In the genomic region with DNA sequence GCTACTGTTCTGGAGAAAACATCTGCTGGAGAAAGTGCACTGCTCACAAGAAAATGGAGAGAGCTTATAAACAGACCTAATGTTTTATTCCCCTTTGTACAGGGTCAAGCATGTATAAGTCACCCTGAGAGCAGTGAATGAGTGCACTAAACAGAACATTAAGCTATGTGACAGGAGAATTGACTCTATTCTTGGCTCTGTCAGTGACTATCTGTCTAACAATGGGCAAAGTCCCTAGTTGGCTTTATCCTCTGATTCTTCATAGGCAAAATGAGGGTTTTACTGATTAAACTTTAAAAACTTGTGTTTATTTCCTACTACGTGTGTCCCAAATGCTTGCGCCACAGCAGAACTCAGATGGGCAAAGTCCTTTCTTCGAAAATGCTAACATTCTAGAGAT, we compare ENCODE assay signal across 37 cellular contexts.
"Had no signal": no experiment of that assay in that cellular context is flagged by ENCODE, and none has a peak within 500 bp of the region (broad histone marks: within the 10 kb centered on the region; RNA-seq: fewer than 3 reads in every experiment).

No MANE protein-coding gene starts in this region.

- DNase-seq: activated effector memory CD4-positive, alpha-beta T cell treated with anti-CD3 and anti-CD28 coated beads, Interleukin-2, amount 50 U/mL, for 16 hours; activated effector memory CD4-positive, alpha-beta T cell treated with Interleukin-2 at 50 U/mL for 16 hours; activated gamma-delta T cell; activated gamma-delta T cell treated with Interleukin-2 at 50 U/mL for 16 hours; activated naive CD4-positive, alpha-beta T cell; activated naive CD4-positive, alpha-beta T cell treated with anti-CD3 and anti-CD28 coated beads for 36 hours; activated naive CD4-positive, alpha-beta T cell treated with anti-CD3 and anti-CD28 coated beads, Interleukin-2, amount 10 ng/mL, durations not matched to agents 7 days and 5 days; activated naive CD4-positive, alpha-beta T cell treated with anti-CD3 and anti-CD28 coated beads, Interleukin-2, amount 50 U/mL, for 16 hours; activated naive CD4-positive, alpha-beta T cell treated with Interleukin-2 at 50 U/mL for 16 hours; activated naive CD8-positive, alpha-beta T cell treated with anti-CD3 and anti-CD28 coated beads for 36 hours; activated naive CD8-positive, alpha-beta T cell treated with anti-CD3 and anti-CD28 coated beads, Interleukin-2, amount 10 ng/mL, durations not matched to agents 7 days and 5 days; activated naive CD8-positive, alpha-beta T cell treated with anti-CD3 and anti-CD28 coated beads, Interleukin-2, amount 50 U/mL, for 24 hours; activated T-cell treated with anti-CD3 and anti-CD28 coated beads, Interleukin-2, amount 50 U/mL, for 1 hour; activated T-cell treated with anti-CD3 and anti-CD28 coated beads, Interleukin-2, amount 50 U/mL, for 4 hours; activated T-cell treated with anti-CD3 and anti-CD28 coated beads, Interleukin-2, amount 50 U/mL, for 48 hours; activated T-cell treated with anti-CD3 and anti-CD28 coated beads, Interleukin-2, amount 50 U/mL, for 72 hours; adrenal gland; amniotic stem cell; amygdala; anterior cingulate cortex; aorta; body of pancreas; brain microvascular endothelial cell; caudate nucleus; central memory CD4-positive, alpha-beta T cell; cerebellar nuclear complex had no signal

- H3K36me3 Mint-ChIP-seq: activated naive CD4-positive, alpha-beta T cell treated with anti-CD3 and anti-CD28 coated beads, Interleukin-2, amount 10 ng/mL, durations not matched to agents 7 days and 5 days; activated naive CD4-positive, alpha-beta T cell treated with anti-CD3 and anti-CD28 coated beads, Interleukin-2, amount 50 U/mL, for 24 hours; activated naive CD4-positive, alpha-beta T cell treated with anti-CD3 and anti-CD28 coated beads, Interleukin-2, amount 50 U/mL, for 72 hours; activated naive CD8-positive, alpha-beta T cell; activated naive CD8-positive, alpha-beta T cell treated with anti-CD3 and anti-CD28 coated beads for 36 hours; activated naive CD8-positive, alpha-beta T cell treated with anti-CD3 and anti-CD28 coated beads, Interleukin-2, amount 10 ng/mL, durations not matched to agents 7 days and 5 days; brain had no signal

- H3K4me3 Mint-ChIP-seq: activated naive CD4-positive, alpha-beta T cell treated with anti-CD3 and anti-CD28 coated beads for 36 hours; activated naive CD4-positive, alpha-beta T cell treated with anti-CD3 and anti-CD28 coated beads, Interleukin-2, amount 10 ng/mL, durations not matched to agents 7 days and 5 days; activated naive CD4-positive, alpha-beta T cell treated with anti-CD3 and anti-CD28 coated beads, Interleukin-2, amount 50 U/mL, for 24 hours; activated naive CD8-positive, alpha-beta T cell; activated naive CD8-positive, alpha-beta T cell treated with anti-CD3 and anti-CD28 coated beads for 36 hours; activated naive CD8-positive, alpha-beta T cell treated with anti-CD3 and anti-CD28 coated beads, Interleukin-2, amount 10 ng/mL, durations not matched to agents 7 days and 5 days; activated naive CD8-positive, alpha-beta T cell treated with anti-CD3 and anti-CD28 coated beads, Interleukin-2, amount 50 U/mL, for 24 hours; activated T-cell treated with anti-CD3 and anti-CD28 coated beads, Interleukin-2, amount 50 U/mL, for 4 hours; activated T-cell treated with anti-CD3 and anti-CD28 coated beads, Interleukin-2, amount 50 U/mL, for 72 hours; activated T-helper 1 cell treated with anti-CD3 and anti-CD28 coated beads, Interleukin-12 subunit alpha, Interleukin-12 subunit beta, Interleukin-2, Interleukin-4 antibody, amounts not matched to agents 30 ng/mL and 10 ng/mL and 1 ng/mL, durations not matched to agents 14 hours and 24 hours and 36 hours; activated T-helper 17 cell treated with anti-CD3 and anti-CD28 coated beads, Interleukin-2, amount 50 U/mL, for 72 hours; brain; central memory CD8-positive, alpha-beta T cell had no signal

- H3K9me3 Mint-ChIP-seq: activated naive CD4-positive, alpha-beta T cell treated with anti-CD3 and anti-CD28 coated beads for 36 hours; activated naive CD4-positive, alpha-beta T cell treated with anti-CD3 and anti-CD28 coated beads, Interleukin-2, amount 10 ng/mL, durations not matched to agents 7 days and 5 days; activated naive CD4-positive, alpha-beta T cell treated with anti-CD3 and anti-CD28 coated beads, Interleukin-2, amount 50 U/mL, for 24 hours; activated naive CD4-positive, alpha-beta T cell treated with anti-CD3 and anti-CD28 coated beads, Interleukin-2, amount 50 U/mL, for 72 hours; activated naive CD8-positive, alpha-beta T cell treated with anti-CD3 and anti-CD28 coated beads for 36 hours; activated naive CD8-positive, alpha-beta T cell treated with anti-CD3 and anti-CD28 coated beads, Interleukin-2, amount 10 ng/mL, durations not matched to agents 7 days and 5 days; activated naive CD8-positive, alpha-beta T cell treated with anti-CD3 and anti-CD28 coated beads, Interleukin-2, amount 50 U/mL, for 24 hours; activated T-cell treated with anti-CD3 and anti-CD28 coated beads, Interleukin-2, amount 50 U/mL, for 4 hours; activated T-cell treated with anti-CD3 and anti-CD28 coated beads, Interleukin-2, amount 50 U/mL, for 72 hours; activated T-helper 1 cell treated with anti-CD3 and anti-CD28 coated beads, Interleukin-12 subunit alpha, Interleukin-12 subunit beta, Interleukin-2, Interleukin-4 antibody, amounts not matched to agents 30 ng/mL and 10 ng/mL and 1 ng/mL, durations not matched to agents 14 hours and 24 hours and 36 hours; activated T-helper 17 cell treated with anti-CD3 and anti-CD28 coated beads, Interleukin-2, amount 50 U/mL, for 72 hours; activated T-helper 2 cell treated with anti-CD3 and anti-CD28 coated beads, Interferon-gamma antibody, Interleukin-2, Interleukin-4, amounts not matched to agents 10 μg/mL and 5 μg/mL and 100 μg/mL, durations not matched to agents 14 hours and 24 hours and 36 hours; brain; central memory CD8-positive, alpha-beta T cell had no signal

- H3K27me3 ChIP-seq: adrenal gland, ascending aorta, body of pancreas, brain microvascular endothelial cell, breast epithelium, cardiac muscle cell had no signal

- H3K27me3 Mint-ChIP-seq: activated naive CD4-positive, alpha-beta T cell treated with anti-CD3 and anti-CD28 coated beads, Interleukin-2, amount 10 ng/mL, durations not matched to agents 7 days and 5 days; activated naive CD4-positive, alpha-beta T cell treated with anti-CD3 and anti-CD28 coated beads, Interleukin-2, amount 50 U/mL, for 24 hours; activated naive CD8-positive, alpha-beta T cell treated with anti-CD3 and anti-CD28 coated beads for 36 hours; brain; central memory CD8-positive, alpha-beta T cell had no signal

- ATAC-seq: activated naive CD4-positive, alpha-beta T cell treated with anti-CD3 and anti-CD28 coated beads, Interleukin-2, amount 50 U/mL, for 72 hours; activated naive CD8-positive, alpha-beta T cell treated with anti-CD3 and anti-CD28 coated beads, Interleukin-2, amount 50 U/mL, for 24 hours; activated T-cell treated with anti-CD3 and anti-CD28 coated beads, Interleukin-2, amount 50 U/mL, for 4 hours; activated T-cell treated with anti-CD3 and anti-CD28 coated beads, Interleukin-2, amount 50 U/mL, for 72 hours; activated T-helper 17 cell treated with anti-CD3 and anti-CD28 coated beads, Interleukin-2, amount 50 U/mL, for 72 hours; body of pancreas had no signal

- H3K27ac ChIP-seq: adrenal gland, ascending aorta, body of pancreas, brain microvascular endothelial cell, breast epithelium, cardiac muscle cell had no signal

- H3K27ac Mint-ChIP-seq: activated naive CD4-positive, alpha-beta T cell treated with anti-CD3 and anti-CD28 coated beads for 36 hours; activated naive CD4-positive, alpha-beta T cell treated with anti-CD3 and anti-CD28 coated beads, Interleukin-2, amount 10 ng/mL, durations not matched to agents 7 days and 5 days; activated naive CD4-positive, alpha-beta T cell treated with anti-CD3 and anti-CD28 coated beads, Interleukin-2, amount 50 U/mL, for 24 hours; activated naive CD4-positive, alpha-beta T cell treated with anti-CD3 and anti-CD28 coated beads, Interleukin-2, amount 50 U/mL, for 72 hours; activated naive CD8-positive, alpha-beta T cell; activated naive CD8-positive, alpha-beta T cell treated with anti-CD3 and anti-CD28 coated beads for 36 hours; activated naive CD8-positive, alpha-beta T cell treated with anti-CD3 and anti-CD28 coated beads, Interleukin-2, amount 10 ng/mL, durations not matched to agents 7 days and 5 days; activated naive CD8-positive, alpha-beta T cell treated with anti-CD3 and anti-CD28 coated beads, Interleukin-2, amount 50 U/mL, for 24 hours; activated T-cell treated with anti-CD3 and anti-CD28 coated beads, Interleukin-2, amount 50 U/mL, for 72 hours; activated T-helper 1 cell treated with anti-CD3 and anti-CD28 coated beads, Interleukin-12 subunit alpha, Interleukin-12 subunit beta, Interleukin-2, Interleukin-4 antibody, amounts not matched to agents 30 ng/mL and 10 ng/mL and 1 ng/mL, durations not matched to agents 14 hours and 24 hours and 36 hours; activated T-helper 17 cell treated with anti-CD3 and anti-CD28 coated beads, Interleukin-2, amount 50 U/mL, for 72 hours; activated T-helper 2 cell treated with anti-CD3 and anti-CD28 coated beads, Interferon-gamma antibody, Interleukin-2, Interleukin-4, amounts not matched to agents 10 μg/mL and 5 μg/mL and 100 μg/mL, durations not matched to agents 14 hours and 24 hours and 36 hours; brain had no signal

- H3K9me3 ChIP-seq: adrenal gland, ascending aorta, body of pancreas, breast epithelium had no signal

- H3K4me1 Mint-ChIP-seq: activated naive CD4-positive, alpha-beta T cell treated with anti-CD3 and anti-CD28 coated beads, Interleukin-2, amount 10 ng/mL, durations not matched to agents 7 days and 5 days; activated naive CD4-positive, alpha-beta T cell treated with anti-CD3 and anti-CD28 coated beads, Interleukin-2, amount 50 U/mL, for 24 hours; activated naive CD8-positive, alpha-beta T cell treated with anti-CD3 and anti-CD28 coated beads for 36 hours; activated naive CD8-positive, alpha-beta T cell treated with anti-CD3 and anti-CD28 coated beads, Interleukin-2, amount 10 ng/mL, durations not matched to agents 7 days and 5 days; activated naive CD8-positive, alpha-beta T cell treated with anti-CD3 and anti-CD28 coated beads, Interleukin-2, amount 50 U/mL, for 24 hours; activated T-helper 17 cell treated with anti-CD3 and anti-CD28 coated beads, Interleukin-2, amount 50 U/mL, for 72 hours; central memory CD8-positive, alpha-beta T cell had no signal
